ENCODE assay signal across 8 cellular contexts in genomic region chr16:71426069-71426879, GRCh38. TPM values are rescaled to one million over a fixed set of nuclear protein-coding genes. Genes with fewer than 3 reads are reported as not detected.
DNase-seq lines count a peak whose midpoint lies in the region; ATAC-seq and TF ChIP-seq lines count a peak whose summit lies in the region.

No MANE protein-coding gene starts in this region.

- H3K27ac Mint-ChIP-seq in progenitor cell of endocrine pancreas = peak overlapping the region; percentile 98

- no peaks in the 10 kb centered on the region for H3K9me3 Mint-ChIP-seq in progenitor cell of endocrine pancreas (ENCODE audit: low read depth)

- H3K4me3 Mint-ChIP-seq in progenitor cell of endocrine pancreas (ENCODE audit: low read depth) = peak overlapping the region; percentile 74

- H3K27me3 Mint-ChIP-seq in progenitor cell of endocrine pancreas = peaks cover 49% of the 10 kb centered on the region

- no peak overlapping the region for H3K27ac ChIP-seq in right atrium auricular region

- H3K36me3 ChIP-seq in right atrium auricular region = no peaks in the 10 kb centered on the region

- H3K4me1 Mint-ChIP-seq in progenitor cell of endocrine pancreas (ENCODE audit: low read depth) = peaks cover 4% of the 10 kb centered on the region

- H3K36me3 Mint-ChIP-seq in progenitor cell of endocrine pancreas (ENCODE audit: insufficient read depth) = no peaks in the 10 kb centered on the region

- H3K27me3 ChIP-seq in right atrium auricular region = peaks cover 0 to 8% of the 10 kb centered on the region in 2 donors

- intact Hi-C loops in cardiac septum (cut with DNase I) = no loop called here

- no peaks in the 10 kb centered on the region for H3K4me1 ChIP-seq in right atrium auricular region

- H3K4me3 ChIP-seq in right atrium auricular region = no peak overlapping the region
- peak overlapping the region; percentile 35 for H3K4me3 ChIP-seq in fibroblast of the aortic adventitia (ENCODE audit: low read depth, low read length)

- DNase-seq in cardiac septum (ENCODE audit: low spot score) = peak; percentile 59
- no peak for DNase-seq in right atrium auricular region (ENCODE audit: low spot score)
- peak; percentile 41 for DNase-seq in T-helper 22 cell (ENCODE audit: low read depth)
- peak; percentile 77 for DNase-seq in fibroblast of the aortic adventitia (ENCODE audit: low read depth)
- DNase-seq in progenitor cell of endocrine pancreas (ENCODE audit: low spot score, unreplicated experiment) = peak; percentile 80
- DNase-seq in NCI-H2196 (lab: John Stamatoyannopoulos, UW; ENCODE audit: unreplicated experiment) = no peak

- no peak for TF ChIP-seq CTCF in right atrium auricular region (IDR thresholded peaks at IDR 0.05)
- TF ChIP-seq CTCF in fibroblast of the aortic adventitia (IDR thresholded peaks at IDR 0.05; ENCODE audit: insufficient read depth, low read length) = no peak
- TF ChIP-seq CTCF in progenitor cell of endocrine pancreas (IDR thresholded peaks at IDR 0.05; ENCODE audit: unreplicated experiment) = no peak

- peaks cover 0 to 12% of the 10 kb centered on the region in 2 donors for H3K9me3 ChIP-seq in right atrium auricular region

- ATAC-seq in HG03442 (IDR thresholded peaks at IDR 0.05; ENCODE audit: unreplicated experiment) (peak; percentile 53), HG03196 (IDR thresholded peaks at IDR 0.05; ENCODE audit: unreplicated experiment) (no peak)

RNA-seq across cellular contexts. Expression of gene TLE7, which starts 15.6 kb away (rescaled TPM):
- total RNA-seq in cardiac septum (not detected), right atrium auricular region (not detected), fibroblast of the aortic adventitia (ENCODE audit: low replicate concordance) (not detected in 2 replicates), progenitor cell of endocrine pancreas (not detected in 2 replicates)

RNA-seq across cellular contexts. Expression of gene ZNF23, which starts 35.8 kb away (rescaled TPM):
- total RNA-seq in cardiac septum (5.9 TPM), right atrium auricular region (1 to 10 TPM; 2.8 to 4.8 TPM), fibroblast of the aortic adventitia (ENCODE audit: low replicate concordance) (8.9 and 11.1 TPM in 2 replicates), progenitor cell of endocrine pancreas (11.4 and 11.8 TPM in 2 replicates)

Comparison
In these comparisons a context has a peak if more than half of its experiments do, and no peak if none do; other contexts are left out.
1. DNase-seq: peak in cardiac septum (single experiment), T-helper 22 cell (single experiment), fibroblast of the aortic adventitia (single experiment) and progenitor cell of endocrine pancreas (single experiment); none in right atrium auricular region (single experiment) and NCI-H2196 (single experiment).